16 cellular contexts compared by ENCODE assay signal in the genomic region with DNA sequence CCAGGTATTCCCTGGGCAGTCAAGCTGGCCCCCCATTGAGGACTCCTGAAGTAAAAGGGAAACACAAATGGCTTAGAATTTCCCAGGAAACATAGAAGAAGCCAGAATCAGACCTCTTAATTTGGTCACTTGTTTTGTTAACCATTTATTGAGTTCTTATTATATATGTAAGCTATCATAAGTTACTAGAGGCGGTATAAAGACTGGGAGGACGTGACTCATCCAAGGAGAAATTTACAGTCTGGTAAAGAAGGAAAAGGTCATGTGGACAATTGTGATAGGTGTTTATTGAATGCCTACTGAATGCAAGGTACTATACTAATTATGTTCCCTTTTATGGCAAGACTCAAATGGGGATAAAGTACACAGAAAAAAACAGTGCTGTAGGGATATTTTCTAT.
DNase-seq lines count a peak whose midpoint lies in the region; FAIRE-seq and TF ChIP-seq lines count a peak whose summit lies in the region.
"Had no signal": no experiment of that assay in that cellular context is flagged by ENCODE, and none has a peak within 500 bp of the region (broad histone marks: within the 10 kb centered on the region; RNA-seq: fewer than 3 reads in every experiment).

No MANE protein-coding gene starts in this region.

- H3K9me3 ChIP-seq in small intestine (ENCODE audit: control insufficient read depth, low read depth) = no peaks in the 10 kb centered on the region

- WGBS in small intestine, 3 donors = 15 to 60% (median 30%) methylated on average over 2 of the region's 2 CpGs

- TF ChIP-seq CTCF in fibroblast of pulmonary artery (IDR thresholded peaks at IDR 0.05; ENCODE audit: low read length, missing control alignments) = no peak

- H3K36me3 ChIP-seq in small intestine (ENCODE audit: control insufficient read depth in 2 of 2, insufficient read depth in 2 of 2, low read length in 2 of 2) = no peaks in the 10 kb centered on the region
- H3K36me3 ChIP-seq: BLaER1 had no signal

- H3K27ac ChIP-seq in small intestine (ENCODE audit: low read depth in 1 of 2, low read length in 1 of 2) (peak overlapping the region in 1 of 2 donors; percentile 30), substantia nigra (ENCODE audit: low read depth, low read length, poor library complexity, severe bottlenecking) (no peak overlapping the region)
- H3K27ac ChIP-seq: BLaER1, PC-9 had no signal

- H3K4me3 ChIP-seq in fibroblast of pulmonary artery (replicated peaks; ENCODE audit: low read depth, low read length) = no peak overlapping the region
- H3K4me3 ChIP-seq in small intestine (ENCODE audit: low read depth in 1 of 2, low read length in 2 of 2) = no peak overlapping the region
- H3K4me3 ChIP-seq: BLaER1, PC-9 had no signal

- no peaks in the 10 kb centered on the region for H3K27me3 ChIP-seq in small intestine (ENCODE audit: control insufficient read depth in 2 of 2, insufficient read depth in 2 of 2, low read length in 2 of 2)
- H3K27me3 ChIP-seq: BLaER1 had no signal

- DNase-seq in HT-29 (ENCODE audit: low spot score) = peak; percentile 72
- DNase-seq in RCC 7860 (ENCODE audit: low spot score) = peak; percentile 57
- peak; percentile 18 for DNase-seq in fibroblast of pulmonary artery (ENCODE audit: low read depth)
- DNase-seq in small intestine = peak; percentile 80
- DNase-seq in substantia nigra (lab: John Stamatoyannopoulos, UW) = no peak
- DNase-seq in DMS114 treated with DMSO at 0.1 percent for 48 hours (lab: John Stamatoyannopoulos, UW; ENCODE audit: unreplicated experiment) = no peak
- DNase-seq in CD1c-positive myeloid dendritic cell (ENCODE audit: extremely low spot score) = no peak
- DNase-seq: H7; NCI-H1436; NCI-H2029 treated with DMSO at 0.1 percent for 48 hours; NCI-H345; NCI-H526 treated with DMSO at 0.1 percent for 48 hours; NK-92 treated with Interleukin-12 subunit alpha and Interleukin-12 subunit beta, amount 100 ng/mL, for 24 hours; PC-9 had no signal

- peak; percentile 89 for FAIRE-seq in RCC 7860 (lab: Jason Lieb, UNC)
- no peak for FAIRE-seq in small intestine (lab: Jason Lieb, UNC)
- FAIRE-seq: GM18507 had no signal

- peaks cover 0 to 3% of the 10 kb centered on the region in 2 donors for H3K4me1 ChIP-seq in small intestine (ENCODE audit: control insufficient read depth in 2 of 2, insufficient read depth in 1 of 2, low read depth in 1 of 2, low read length in 1 of 2)
- H3K4me1 ChIP-seq: BLaER1 had no signal

Comparison
In these comparisons a context has a peak if more than half of its experiments do, and no peak if none do; other contexts are left out.
1. DNase-seq: peak in HT-29 (single experiment), RCC 7860 (single experiment), fibroblast of pulmonary artery (single experiment) and small intestine (single experiment); none in substantia nigra (0 of 49), DMS114 treated with DMSO at 0.1 percent for 48 hours (single experiment) and CD1c-positive myeloid dendritic cell (single experiment).